8 cellular contexts compared by ENCODE assay signal in genomic region chr12:68686595-68687521, GRCh38. TPM values are rescaled to one million over a fixed set of nuclear protein-coding genes. Genes with fewer than 3 reads are reported as not detected.
DNase-seq lines count a peak whose midpoint lies in the region; ATAC-seq and TF ChIP-seq lines count a peak whose summit lies in the region.

TSS of gene NUP107 (plus strand) at chr12:68686978. CDS start at chr12:68687066, 88 bp downstream.

- peak within 1 kb of the TSS; percentile 98 for H3K4me3 Mint-ChIP-seq in endodermal cell

- H3K36me3 Mint-ChIP-seq in endodermal cell (ENCODE audit: low read depth) = peaks cover 14% of the 10 kb centered on the region

- peaks cover 2% of the 10 kb centered on the region for H3K79me1 ChIP-seq in mesendoderm (ENCODE audit: low read length)

- H3K18ac ChIP-seq in mesendoderm (ENCODE audit: low read length) = peak within 1 kb of the TSS; percentile 83

- no peaks in the 10 kb centered on the region for H3K9me3 Mint-ChIP-seq in endodermal cell

- no peak within 1 kb of the TSS for H4K5ac ChIP-seq in mesendoderm (ENCODE audit: low read length)

- H3K56ac ChIP-seq in mesendoderm (ENCODE audit: low read length) = peak within 1 kb of the TSS; percentile 93

- H3K4me1 Mint-ChIP-seq in endodermal cell = peaks cover 17% of the 10 kb centered on the region

- H2AK5ac ChIP-seq in mesendoderm (ENCODE audit: low read length) = no peak within 1 kb of the TSS

- H3K4me1 ChIP-seq in NT2/D1 (ENCODE audit: insufficient read depth, insufficient read length) = no peaks in the 10 kb centered on the region
- H3K4me1 ChIP-seq in endodermal cell (ENCODE audit: control insufficient read depth, insufficient read depth, low read length) = no peaks in the 10 kb centered on the region
- no peaks in the 10 kb centered on the region for H3K4me1 ChIP-seq in mesendoderm (ENCODE audit: control insufficient read depth, low read depth, low read length)

- no peak within 1 kb of the TSS for H2BK5ac ChIP-seq in mesendoderm (ENCODE audit: low read length)

- peaks cover 18% of the 10 kb centered on the region for H3K79me2 ChIP-seq in mesendoderm (ENCODE audit: control insufficient read depth, insufficient read depth, low read length)

- no peaks in the 10 kb centered on the region for H3K27me3 Mint-ChIP-seq in endodermal cell (ENCODE audit: insufficient read depth)

- TF ChIP-seq CTCF in endodermal cell (conservative IDR thresholded peaks at IDR 0.05) = no peak

- H3K4ac ChIP-seq in mesendoderm (ENCODE audit: low read depth, low read length) = peak within 1 kb of the TSS; percentile 92

- H3K9me3 ChIP-seq in NT2/D1 (ENCODE audit: insufficient read depth, low read length) (no peaks in the 10 kb centered on the region), endodermal cell (ENCODE audit: control insufficient read depth, low read length) (no peaks in the 10 kb centered on the region)

- H3K4me3 ChIP-seq in NT2/D1 (ENCODE audit: insufficient read length, low read depth) (peak within 1 kb of the TSS; percentile 97), endodermal cell (ENCODE audit: low read length) (peak within 1 kb of the TSS; percentile 88), mesendoderm (ENCODE audit: low read length) (peak within 1 kb of the TSS; percentile 86)

- peak within 1 kb of the TSS; percentile 96 for H3K9ac ChIP-seq in NT2/D1 (ENCODE audit: insufficient read length, low read depth)
- peak within 1 kb of the TSS; percentile 79 for H3K9ac ChIP-seq in endodermal cell (ENCODE audit: extremely low read depth, low read length, poor library complexity, severe bottlenecking)
- H3K9ac ChIP-seq in mesendoderm (ENCODE audit: low read length) = peak within 1 kb of the TSS; percentile 88

- no peak within 1 kb of the TSS for H2BK120ac ChIP-seq in mesendoderm (ENCODE audit: low read depth, low read length)

- peak within 1 kb of the TSS; percentile 98 for H3K27ac Mint-ChIP-seq in endodermal cell

- H4K8ac ChIP-seq in mesendoderm (ENCODE audit: low read depth, low read length) = no peak within 1 kb of the TSS

- peak within 1 kb of the TSS; percentile 55 for H3K27ac ChIP-seq in endodermal cell (ENCODE audit: low read depth, low read length)
- H3K27ac ChIP-seq in mesendoderm (ENCODE audit: low read depth, low read length) = peak within 1 kb of the TSS; percentile 4

- H2BK15ac ChIP-seq in mesendoderm (replicated peaks; ENCODE audit: low read depth) = no peak within 1 kb of the TSS

- peak within 1 kb of the TSS; percentile 59 for H3K4me2 ChIP-seq in mesendoderm (ENCODE audit: low read length)

- WGBS in endodermal cell (ENCODE audit: insufficient coverage in 1 of 2, insufficient read length in 1 of 2), 2 experiments = 0 to 1% methylated on average over 20 to 44 of the region's 44 CpGs
- no CpG with 5 or more reads among the region's 44 CpGs for WGBS in mesendoderm (ENCODE audit: extremely low coverage, insufficient coverage, low lambda C conversion rate)

- no peaks in the 10 kb centered on the region for H3K27me3 ChIP-seq in NT2/D1 (ENCODE audit: insufficient read depth, insufficient read length)
- H3K27me3 ChIP-seq in endodermal cell (ENCODE audit: control insufficient read depth, insufficient read depth, low read length, poor library complexity, severe bottlenecking) = no peaks in the 10 kb centered on the region
- H3K27me3 ChIP-seq in mesendoderm (ENCODE audit: insufficient read depth, low read length, poor library complexity) = no peaks in the 10 kb centered on the region

- DNase-seq in COR-L47 (lab: John Stamatoyannopoulos, UW) (peak; percentile 99), HUDEP-2 (lab: John Stamatoyannopoulos, UW; ENCODE audit: unreplicated experiment in 76 of 76) (peak; percentile 57 to 99 (median 95)), NT2/D1 (ENCODE audit: low read depth, low spot score) (peak; percentile 97), endodermal cell (peak; percentile 100), mesendoderm (peak; percentile 99)
- peak; percentile 96 for DNase-seq in activated CD8-positive, alpha-beta memory T cell treated with anti-CD3 and anti-CD28 coated beads, Interleukin-2, amount 50 U/mL, for 1 hour (ENCODE audit: extremely low read depth)
- DNase-seq in stimulated activated CD8-positive, alpha-beta memory T cell treated with anti-CD3 and anti-CD28 coated beads, Interleukin-15, amount 100 ng/mL, for 1 hour (ENCODE audit: low read depth) = peak; percentile 97

- H3K23ac ChIP-seq in mesendoderm (ENCODE audit: low read length) = no peak within 1 kb of the TSS

- peak; percentile 95 for ATAC-seq in GM21381 (IDR thresholded peaks at IDR 0.05; ENCODE audit: unreplicated experiment)

- H3K36me3 ChIP-seq in NT2/D1 (ENCODE audit: insufficient read depth, insufficient read length, low read length) (peaks cover 35% of the 10 kb centered on the region), endodermal cell (ENCODE audit: control insufficient read depth, insufficient read depth, low read length) (peaks cover 32% of the 10 kb centered on the region), mesendoderm (ENCODE audit: control insufficient read depth, insufficient read depth, low read length) (peaks cover under 1% of the 10 kb centered on the region)

RNA-seq across cellular contexts. Expression of gene NUP107, which starts in this region (rescaled TPM):
- 100 to 1,000 TPM; 116 to 130 TPM for total RNA-seq in endodermal cell
- 111 TPM for polyA plus RNA-seq in endodermal cell (2013, experiment 1 of 2)
- polyA plus RNA-seq in endodermal cell (2013, experiment 2 of 2) = 108 TPM
- polyA plus RNA-seq in mesendoderm (2013, experiment 1 of 2) = 117 TPM
- polyA plus RNA-seq in mesendoderm (2013, experiment 2 of 2) = 113 TPM

Comparison
In these comparisons a context has a peak if more than half of its experiments do, and no peak if none do; other contexts are left out.
1. Peak in every context shown above with its lines: DNase-seq, ATAC-seq, H3K4me3 ChIP-seq and H3K27ac ChIP-seq.